In the genomic region with DNA sequence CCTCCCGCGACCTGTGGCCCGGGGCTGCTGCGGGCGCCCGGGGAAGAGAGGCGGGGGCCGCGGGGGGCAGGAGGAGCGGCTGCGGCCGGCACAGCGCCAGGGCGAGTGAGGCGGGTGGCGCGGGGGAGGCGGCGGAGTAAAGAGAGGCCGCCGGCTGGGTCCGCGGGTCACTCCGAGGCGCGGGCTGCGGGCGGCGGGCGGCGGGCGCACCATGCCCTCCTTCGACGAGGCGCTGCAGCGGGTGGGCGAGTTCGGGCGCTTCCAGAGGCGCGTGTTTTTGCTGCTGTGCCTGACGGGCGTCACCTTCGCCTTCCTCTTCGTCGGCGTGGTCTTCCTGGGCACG, we compare ENCODE assay signal across 10 cellular contexts. TPM values are rescaled to one million over a fixed set of nuclear protein-coding genes. Genes with fewer than 3 reads are reported as not detected.
A peak's percentile ranks its signal among the peaks of the same experiment; 100 is the strongest.
DNase-seq lines count a peak whose midpoint lies in the region; ATAC-seq and TF ChIP-seq lines count a peak whose summit lies in the region.
"Had no signal": no experiment of that assay in that cellular context is flagged by ENCODE, and none has a peak within 500 bp of the region (broad histone marks: within the 10 kb centered on the region; RNA-seq: fewer than 3 reads in every experiment).

TSS of gene SLC22A3 (plus strand) at position 170 of the 343 bp plus-strand sequence. CDS start at position 212, 42 bp downstream.

- peaks cover 0 to 3% of the 10 kb centered on the region in 2 donors for H3K4me1 ChIP-seq in neuronal stem cell (ENCODE audit: control insufficient read depth in 2 of 2, insufficient read depth in 1 of 2, low read depth in 1 of 2, low read length in 2 of 2)

- no peak within 1 kb of the TSS for H4K8ac ChIP-seq in neuronal stem cell (ENCODE audit: low read depth, low read length)

- DNase-seq in BJ (ENCODE audit: low read depth) (no peak), Right ventricle myocardium superior (peak; percentile 58), neuronal stem cell (ENCODE audit: low spot score) (peak; percentile 17), NCI-H526 treated with DMSO at 0.1 percent for 48 hours (lab: John Stamatoyannopoulos, UW) (no peak), NOMO-1 (lab: John Stamatoyannopoulos, UW; ENCODE audit: unreplicated experiment in 2 of 2) (no peak)
- DNase-seq: effector CD8-positive, alpha-beta T cell had no signal

- H4K91ac ChIP-seq in neuronal stem cell (ENCODE audit: low read depth, low read length, poor library complexity) = no peak within 1 kb of the TSS

- H3K79me1 ChIP-seq in neuronal stem cell (ENCODE audit: low read depth, low read length) = no peaks in the 10 kb centered on the region

- CTCF ChIA-PET in BJ (lab: Yijun Ruan, JAX) = no interaction called here

- peak within 1 kb of the TSS; percentile 17 for H3K23ac ChIP-seq in neuronal stem cell (ENCODE audit: low read depth, low read length, poor library complexity)

- WGBS in neuronal stem cell (ENCODE audit: extremely low coverage in 2 of 2, insufficient read length in 2 of 2, insufficient replicate concordance in 1 of 2), 2 donors = no CpG with 5 or more reads among the region's 48 CpGs

- ATAC-seq in Right ventricle myocardium superior (ENCODE audit: poor library complexity) (peak; percentile 76), GM18502 (IDR thresholded peaks at IDR 0.05; ENCODE audit: poor library complexity, unreplicated experiment) (no peak), HG03095 (IDR thresholded peaks at IDR 0.05; ENCODE audit: unreplicated experiment) (no peak)

- POLR2A ChIA-PET in BJ (lab: Charles Lee) = no interaction called here

- H3K36me3 ChIP-seq in BJ (ENCODE audit: control insufficient read depth, insufficient read depth, low read length) (no peaks in the 10 kb centered on the region), neuronal stem cell (replicated peaks in 1 of 2; ENCODE audit: control insufficient read depth in 2 of 2, insufficient read depth in 2 of 2, low read length in 2 of 2) (no peaks in the 10 kb centered on the region)

- intact Hi-C loops in Right ventricle myocardium superior (cut with DNase I) = no loop called here

- no peak within 1 kb of the TSS for H2BK5ac ChIP-seq in neuronal stem cell (ENCODE audit: low read length)

- H2AFZ ChIP-seq in neuronal stem cell (ENCODE audit: low read length) = peak within 1 kb of the TSS; percentile 89

- peak within 1 kb of the TSS; percentile 87 for H3K18ac ChIP-seq in neuronal stem cell (ENCODE audit: low read length)

- H3K4me3 ChIP-seq in BJ (ENCODE audit: low read depth, low read length) = peak within 1 kb of the TSS; percentile 19
- H3K4me3 ChIP-seq in neuronal stem cell (ENCODE audit: low read length in 2 of 2) = peak within 1 kb of the TSS in 1 of 2 donors; percentile 81

- peak within 1 kb of the TSS; percentile 86 for H3K9ac ChIP-seq in neuronal stem cell (ENCODE audit: low read depth, low read length, poor library complexity)

- no peak within 1 kb of the TSS for H3K4ac ChIP-seq in neuronal stem cell (ENCODE audit: low read length)

- H3K27ac ChIP-seq in VCaP (peak within 1 kb of the TSS; percentile 68; the same call in 1 of the 2 replicates), neuronal stem cell (replicated peaks; ENCODE audit: low read length) (no peak within 1 kb of the TSS)

- peak within 1 kb of the TSS; percentile 98 for H3K4me2 ChIP-seq in neuronal stem cell (ENCODE audit: insufficient read depth, low read length, poor library complexity, severe bottlenecking)

- no peak within 1 kb of the TSS for H2AK5ac ChIP-seq in neuronal stem cell (ENCODE audit: low read depth, low read length)

- TF ChIP-seq CTCF in BJ (IDR thresholded peaks at IDR 0.05; ENCODE audit: insufficient read depth, low read depth, low read length) (no peak), VCaP (conservative IDR thresholded peaks at IDR 0.05) (no peak)

- H2BK12ac ChIP-seq in neuronal stem cell (ENCODE audit: low read length) = no peak within 1 kb of the TSS

- no peak within 1 kb of the TSS for H2BK120ac ChIP-seq in neuronal stem cell (ENCODE audit: low read depth, low read length)

- H3K27me3 ChIP-seq in BJ (ENCODE audit: control insufficient read depth, insufficient read depth, low read length) (peaks cover 4% of the 10 kb centered on the region), neuronal stem cell (ENCODE audit: control insufficient read depth in 3 of 3, insufficient read depth in 3 of 3, low read depth in 1 of 3, low read length in 3 of 3) (peaks cover 5 to 81% (median 39%) of the 10 kb centered on the region in 3 experiments)

- no peak within 1 kb of the TSS for H3K14ac ChIP-seq in neuronal stem cell (ENCODE audit: low read length)

- H2BK15ac ChIP-seq in neuronal stem cell (ENCODE audit: low read length) = peak within 1 kb of the TSS; percentile 87

- no peaks in the 10 kb centered on the region for H3K9me3 ChIP-seq in neuronal stem cell (replicated peaks in 1 of 2; ENCODE audit: control insufficient read depth in 2 of 2, insufficient read depth in 1 of 2, low read depth in 1 of 2, low read length in 2 of 2)

RNA-seq across cellular contexts. Expression of gene SLC22A3, which starts in this region (rescaled TPM):
- not detected in 2 replicates for polyA plus RNA-seq in BJ (2011; rRNA removed)
- polyA minus RNA-seq in BJ (2011; rRNA and poly(A)+ RNA removed) = not detected in 2 replicates
- 1.2 TPM for total RNA-seq in Right ventricle myocardium superior
- 0.17 TPM for polyA plus RNA-seq in neuronal stem cell (2013, experiment 1 of 2)
- 0.11 TPM for polyA plus RNA-seq in neuronal stem cell (2013, experiment 2 of 2)
- total RNA-seq: SK-MEL-5 had no signal

Comparison
In these comparisons a context has a peak if more than half of its experiments do, and no peak if none do; other contexts are left out.
1. DNase-seq: peak in Right ventricle myocardium superior (single experiment) and neuronal stem cell (single experiment); none in BJ (single experiment), NCI-H526 treated with DMSO at 0.1 percent for 48 hours (single experiment) and NOMO-1 (0 of 2).